ENCODE assay signal across 1 cellular context in the genomic region with DNA sequence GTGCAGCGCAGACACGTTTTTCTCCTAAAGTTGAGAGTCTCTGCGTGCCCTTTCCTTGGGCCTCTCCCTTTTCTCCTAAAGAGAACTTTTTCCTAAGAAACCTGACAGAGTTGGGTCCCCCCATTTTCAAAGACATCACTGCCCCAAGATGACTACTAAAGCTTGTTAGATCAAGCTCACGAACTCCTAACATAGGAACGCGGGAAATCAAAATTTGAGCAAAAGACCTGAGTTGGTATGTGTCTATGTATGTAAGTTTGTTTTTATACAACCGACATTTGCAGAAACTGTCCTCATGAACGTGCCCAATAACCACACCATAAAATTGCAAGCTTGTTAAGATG.
TF ChIP-seq lines count a peak whose summit lies in the region.

No MANE protein-coding gene starts in this region.

TF ChIP-seq in GM23338, 12 proteins besides CTCF, POLR2A, EP300 and RAD21:
- TF ChIP-seq ETS1 (IDR thresholded peaks at IDR 0.05) (no peak), ZNF331 (CRISPR knock-in tag; IDR thresholded peaks at IDR 0.05; ENCODE audit: low read depth) (no peak), EZH2 (IDR thresholded peaks at IDR 0.05; ENCODE audit: low read depth, unreplicated experiment) (peak; percentile 90)
